Comparison of ENCODE assay signal across 20 cellular contexts in genomic region chr20:38355161-38356012, GRCh38. TPM values are rescaled to one million over a fixed set of nuclear protein-coding genes. Genes with fewer than 3 reads are reported as not detected.
A peak's percentile ranks its signal among the peaks of the same experiment; 100 is the strongest.
DNase-seq lines count a peak whose midpoint lies in the region; ATAC-seq, FAIRE-seq and TF ChIP-seq lines count a peak whose summit lies in the region.
"Had no signal": no experiment of that assay in that cellular context is flagged by ENCODE, and none has a peak within 500 bp of the region (broad histone marks: within the 10 kb centered on the region; RNA-seq: fewer than 3 reads in every experiment).

No MANE protein-coding gene starts in this region.

- no peak overlapping the region for H3K4me3 Mint-ChIP-seq in H9
- no peak overlapping the region for H3K4me3 Mint-ChIP-seq in WTC11
- H3K4me3 Mint-ChIP-seq: activated B cell treated with CpG ODN at 0.5 μM for 24 hours; activated naive CD4-positive, alpha-beta T cell treated with anti-CD3 and anti-CD28 coated beads, Interleukin-2, amount 10 ng/mL, durations not matched to agents 7 days and 5 days; T-cell had no signal

- H4K91ac ChIP-seq in H9 (ENCODE audit: insufficient read length, low read depth, low read length): no peak overlapping the region

- H4K5ac ChIP-seq in H9 (ENCODE audit: insufficient read length, low read depth, low read length): no peak overlapping the region

- H3K4me2 ChIP-seq in H9 (ENCODE audit: insufficient read depth, insufficient read length, low read length) (no peak overlapping the region), HepG2 (ENCODE audit: low read depth, low read length) (peak overlapping the region; percentile 36)
- H3K4me2 ChIP-seq: PC-9 had no signal

- H3K36me3 ChIP-seq in HepG2 (replicated peaks in 1 of 2; ENCODE audit: control insufficient read depth in 1 of 2, insufficient read depth in 2 of 2, low read length in 2 of 2) (no peaks in the 10 kb centered on the region), esophagus squamous epithelium (no peaks in the 10 kb centered on the region)
- H3K36me3 ChIP-seq: upper lobe of right lung had no signal

- no peaks in the 10 kb centered on the region for H3K79me1 ChIP-seq in H9 (ENCODE audit: insufficient read depth, low read depth, low read length, poor library complexity, severe bottlenecking)

- WGBS in H9 (ENCODE audit: extremely low coverage, insufficient read length, low lambda C conversion rate): no CpG with 5 or more reads among the region's 18 CpGs
- WGBS in HepG2 (ENCODE audit: low lambda C conversion rate): 31% methylated on average over 15 of the region's 18 CpGs
- WGBS in esophagus squamous epithelium, 2 donors: 74 to 77% methylated on average over 8 to 10 of the region's 18 CpGs

- no peak overlapping the region for H3K14ac ChIP-seq in H9 (ENCODE audit: insufficient read depth, low read length)

- H3K9me3 ChIP-seq in H9 (ENCODE audit: control insufficient read depth, low read depth, low read length) (no peaks in the 10 kb centered on the region), HepG2 (ENCODE audit: low read length) (no peaks in the 10 kb centered on the region), esophagus squamous epithelium (no peaks in the 10 kb centered on the region)
- H3K9me3 ChIP-seq: upper lobe of right lung had no signal

- H3K9ac ChIP-seq in H9 (ENCODE audit: extremely low read depth, insufficient read length, low read length) (no peak overlapping the region), HepG2 (ENCODE audit: insufficient read depth, low read depth, low read length) (no peak overlapping the region)

- H3K4me3 ChIP-seq in HepG2 (replicated peaks in 1 of 3; ENCODE audit: insufficient read depth in 1 of 3, low read depth in 2 of 3, low read length in 3 of 3) (peak overlapping the region in 1 of 3 experiments; percentile 13; a peak in 1 of 6 replicates), esophagus squamous epithelium (no peak overlapping the region)
- H3K4me3 ChIP-seq: PC-9, skin epidermis, upper lobe of right lung had no signal

- H3K23me2 ChIP-seq in H9 (ENCODE audit: insufficient read length, low read depth, low read length, poor library complexity, severe bottlenecking): no peaks in the 10 kb centered on the region

- H3K9me3 Mint-ChIP-seq in H9 (no peaks in the 10 kb centered on the region), WTC11 (no peaks in the 10 kb centered on the region)
- H3K9me3 Mint-ChIP-seq: activated B cell treated with CpG ODN at 0.5 μM for 24 hours; activated naive CD4-positive, alpha-beta T cell treated with anti-CD3 and anti-CD28 coated beads, Interleukin-2, amount 10 ng/mL, durations not matched to agents 7 days and 5 days; T-cell had no signal

- TF ChIP-seq CTCF in H9 (conservative IDR thresholded peaks at IDR 0.05) (no peak), WTC11 (IDR thresholded peaks at IDR 0.05) (no peak), HepG2 (CRISPR knock-in tag; IDR thresholded peaks at IDR 0.05) (no peak), esophagus squamous epithelium (IDR thresholded peaks at IDR 0.05) (no peak)

- no peak overlapping the region for H2BK12ac ChIP-seq in H9 (ENCODE audit: insufficient read length, low read depth, low read length)

- H3K27me3 Mint-ChIP-seq in H9 (ENCODE audit: low read depth) (no peaks in the 10 kb centered on the region; the same call in 1 of the 2 replicates), WTC11 (ENCODE audit: low read depth) (no peaks in the 10 kb centered on the region)
- H3K27me3 Mint-ChIP-seq: activated B cell treated with CpG ODN at 0.5 μM for 24 hours, T-cell had no signal

- DNase-seq in CD1c-positive myeloid dendritic cell (ENCODE audit: extremely low spot score): peak; percentile 75
- DNase-seq in H9: peak; percentile 56
- DNase-seq in WTC11 (ENCODE audit: low spot score): peak; percentile 38
- DNase-seq in HepG2 (ENCODE audit: low spot score): no peak
- DNase-seq in stimulated activated naive CD4-positive, alpha-beta T cell (lab: John Stamatoyannopoulos, UW): no peak
- no peak for DNase-seq in NCI-H128 (lab: John Stamatoyannopoulos, UW; ENCODE audit: unreplicated experiment)
- DNase-seq in esophagus squamous epithelium (lab: John Stamatoyannopoulos, UW): no peak
- DNase-seq in NCI-H774 (lab: John Stamatoyannopoulos, UW): no peak
- DNase-seq: GOT3, NCI-H1092 treated with DMSO at 0.1 percent for 48 hours had no signal

- H2BK20ac ChIP-seq in H9 (ENCODE audit: low read depth, low read length, poor library complexity, severe bottlenecking): no peak overlapping the region

- H3K4me1 ChIP-seq in H9 (ENCODE audit: insufficient read depth, low read length): peaks cover 7% of the 10 kb centered on the region; the same call in 1 of the 2 replicates
- peaks cover 13% of the 10 kb centered on the region for H3K4me1 ChIP-seq in HepG2 (ENCODE audit: insufficient read depth, low read length)
- H3K4me1 ChIP-seq in esophagus squamous epithelium: peaks cover 0 to 8% (median 0%) of the 10 kb centered on the region in 3 donors
- H3K4me1 ChIP-seq: upper lobe of right lung had no signal

- H3K4me1 Mint-ChIP-seq in H9: peaks cover 35 to 45% of the 10 kb centered on the region in 2 experiments
- H3K4me1 Mint-ChIP-seq in WTC11: peaks cover 36% of the 10 kb centered on the region
- H3K4me1 Mint-ChIP-seq: activated B cell treated with CpG ODN at 0.5 μM for 24 hours had no signal

- peak overlapping the region in 2 of 3 experiments; percentile 55 to 59; a peak in 3 of 7 replicates for H3K27ac Mint-ChIP-seq in H9
- H3K27ac Mint-ChIP-seq in WTC11: no peak overlapping the region
- H3K27ac Mint-ChIP-seq: activated B cell treated with CpG ODN at 0.5 μM for 24 hours; activated naive CD4-positive, alpha-beta T cell treated with anti-CD3 and anti-CD28 coated beads, Interleukin-2, amount 10 ng/mL, durations not matched to agents 7 days and 5 days; T-cell had no signal

- in situ Hi-C loops in HepG2 (cut with HindIII; ENCODE audit: extremely low pct_ligation_motif_present, low pct_unique_long_range_greater_than_20kb): no loop called here

- H3K27me3 ChIP-seq in H9 (ENCODE audit: insufficient read depth, low read length) (no peaks in the 10 kb centered on the region), HepG2 (ENCODE audit: control insufficient read depth in 1 of 2, insufficient read depth in 2 of 2, low read length in 2 of 2) (no peaks in the 10 kb centered on the region), esophagus squamous epithelium (no peaks in the 10 kb centered on the region)
- H3K27me3 ChIP-seq: upper lobe of right lung had no signal

- H3K23ac ChIP-seq in H9 (ENCODE audit: insufficient read length, low read depth, low read length): no peak overlapping the region

- H3K36me3 Mint-ChIP-seq in H9 (ENCODE audit: insufficient read depth in 1 of 3, low read depth in 3 of 3) (no peaks in the 10 kb centered on the region), WTC11 (no peaks in the 10 kb centered on the region)
- H3K36me3 Mint-ChIP-seq: activated naive CD4-positive, alpha-beta T cell treated with anti-CD3 and anti-CD28 coated beads, Interleukin-2, amount 10 ng/mL, durations not matched to agents 7 days and 5 days; T-cell had no signal

- H2BK120ac ChIP-seq in H9 (ENCODE audit: low read depth, low read length, poor library complexity, severe bottlenecking): no peak overlapping the region

- H3K18ac ChIP-seq in H9 (ENCODE audit: insufficient read length, low read depth, low read length): no peak overlapping the region

- TF ChIP-seq EP300 in HepG2 (IDR thresholded peaks at IDR 0.05; ENCODE audit: low read depth in 2 of 2, low read length in 2 of 2) (no peak), HepG2 (CRISPR knock-in tag; IDR thresholded peaks at IDR 0.05; ENCODE audit: borderline replicate concordance) (no peak)

- H3K56ac ChIP-seq in H9 (ENCODE audit: insufficient read length, low read depth, low read length): no peak overlapping the region

- no peak for FAIRE-seq in HepG2 (lab: Jason Lieb, UNC)
- FAIRE-seq: D721Med had no signal

- TF ChIP-seq POLR2A in HepG2 (IDR thresholded peaks at IDR 0.05; ENCODE audit: insufficient read depth in 1 of 2, low read depth in 2 of 2, low read length in 2 of 2): no peak
- no peak for TF ChIP-seq POLR2A in esophagus squamous epithelium (IDR thresholded peaks at IDR 0.05)

- H3T11ph ChIP-seq in H9 (ENCODE audit: low read length): no peak overlapping the region

- no peak for TF ChIP-seq RAD21 in HepG2 (CRISPR knock-in tag; IDR thresholded peaks at IDR 0.05)

- CTCF ChIA-PET in WTC11 (lab: Charles Lee) (interaction anchor here (0.8 to 12.6 kb wide), 6 partner anchors 11 to 282 kb away, joined by 3 to 329 read pairs (median 4); no protein-coding TSS in a partner anchor), HepG2 (lab: Yijun Ruan, JAX; ENCODE audit: low intra/inter-chr PET ratio, low total read pairs) (interaction anchor here (1.1 to 2.3 kb wide), 3 partner anchors 17 to 53 kb away, joined by 3 to 9 read pairs (median 9); no protein-coding TSS in a partner anchor)

- H4K8ac ChIP-seq in H9 (replicated peaks; ENCODE audit: insufficient read length, low read depth, low read length): no peak overlapping the region

- H2AFZ ChIP-seq in H9 (ENCODE audit: low read length): no peak overlapping the region
- H2AFZ ChIP-seq in HepG2 (ENCODE audit: low read length): no peak overlapping the region
- H2AFZ ChIP-seq: PC-9 had no signal

- no peak overlapping the region for H3K27ac ChIP-seq in H9 (ENCODE audit: insufficient read length, low read depth, low read length)
- H3K27ac ChIP-seq in HepG2 (ENCODE audit: extremely low read length, insufficient read depth, low read length): no peak overlapping the region
- H3K27ac ChIP-seq in esophagus squamous epithelium: no peak overlapping the region
- H3K27ac ChIP-seq: PC-9, skin epidermis, upper lobe of right lung had no signal

- H2AK5ac ChIP-seq in H9 (ENCODE audit: insufficient read length, low read length): no peak overlapping the region

- no peak overlapping the region for H2BK15ac ChIP-seq in H9 (ENCODE audit: low read depth, low read length)

- no peak overlapping the region for H2BK5ac ChIP-seq in H9 (ENCODE audit: insufficient read length, low read length)

- no peak overlapping the region for H3K4ac ChIP-seq in H9 (ENCODE audit: low read depth, low read length)

- H3K79me2 ChIP-seq in H9 (ENCODE audit: insufficient read depth, low read length) (no peaks in the 10 kb centered on the region), HepG2 (ENCODE audit: insufficient read depth, low read length) (no peaks in the 10 kb centered on the region)

- H4K20me1 ChIP-seq in H9 (ENCODE audit: control insufficient read depth, insufficient read depth, insufficient read length) (no peaks in the 10 kb centered on the region), HepG2 (ENCODE audit: insufficient read depth, low read length) (no peaks in the 10 kb centered on the region)

- ATAC-seq in WTC11 (peak; percentile 54), HepG2 (peak; percentile 72)

- BruUV-seq in HepG2 (replicated peaks; lab: Mats Ljungman, UMichigan): no TSS peak

- intact Hi-C loops in HepG2 (cut with micrococcal nuclease; ENCODE audit: unreplicated experiment) (loop anchor here (1.0 kb wide), 1 partner anchor 18 kb away; no protein-coding TSS in a partner anchor), esophagus squamous epithelium (cut with DNase I) (no loop called here)

- POLR2A ChIA-PET in WTC11 (lab: Charles Lee) (no interaction called here), HepG2 (lab: Yijun Ruan, JAX) (interaction anchor here (1.2 kb wide), 1 partner anchor 80 kb away, joined by 3 read pairs; the partner anchor contains the start of gene SNHG17)

RNA-seq across cellular contexts. Expression of gene LBP, which starts 9.1 kb away (rescaled TPM):
- total RNA-seq in H9 (2021) (0.35 and 0.52 TPM in 2 replicates), WTC11 (2021) (0.27 to 0.37 TPM (median 0.34 TPM) in 3 replicates), HepG2 (2016; rRNA removed; fragmentation: Illumina TruSeq; extraction: Trizol) (0.20 TPM in 1 of 2 replicates, not detected in the other), esophagus squamous epithelium (under 1 TPM in 1 of 4 donors, not detected in 3; 0.18 TPM)
- total RNA-seq in HepG2 (2016; cell fraction: cytosol; rRNA removed; fragmentation: Illumina TruSeq; extraction: Trizol; ENCODE audit: low read depth): not detected in 2 replicates
- total RNA-seq in HepG2 (2016; cell fraction: insoluble cytoplasmic fraction; rRNA removed; fragmentation: Illumina TruSeq; extraction: Trizol): 0.06 TPM in 1 of 2 replicates, not detected in the other
- total RNA-seq in HepG2 (2016; cell fraction: membrane; rRNA removed; fragmentation: Illumina TruSeq; extraction: Trizol): 0.09 TPM in 1 of 2 replicates, not detected in the other
- not detected in 2 replicates for total RNA-seq in HepG2 (2016; cell fraction: nucleus; rRNA removed; fragmentation: Illumina TruSeq; extraction: Trizol)
- polyA plus RNA-seq in HepG2 (2011; rRNA removed): 0.07 and 0.26 TPM in 2 replicates
- polyA plus RNA-seq in HepG2 (2011; cell fraction: cytosol; rRNA removed): 0.17 and 0.32 TPM in 2 replicates
- polyA plus RNA-seq in HepG2 (2011; cell fraction: nucleus; rRNA removed): 0.08 and 0.14 TPM in 2 replicates
- 0.20 TPM in 1 of 2 replicates, not detected in the other for polyA plus RNA-seq in HepG2 (2012)
- polyA plus RNA-seq in HepG2 (2016; cell fraction: cytosol; fragmentation: Illumina TruSeq; extraction: Trizol; ENCODE audit: low read depth): 0.08 TPM in 1 of 2 replicates, not detected in the other
- not detected in 2 replicates for polyA plus RNA-seq in HepG2 (2016; cell fraction: insoluble cytoplasmic fraction; fragmentation: Illumina TruSeq; extraction: Trizol; ENCODE audit: low read depth)
- polyA plus RNA-seq in HepG2 (2016; cell fraction: membrane; fragmentation: Illumina TruSeq; extraction: Trizol; ENCODE audit: low read depth): 0.10 TPM in 1 of 2 replicates, not detected in the other
- polyA plus RNA-seq in HepG2 (2016; cell fraction: nucleus; fragmentation: Illumina TruSeq; extraction: Trizol; ENCODE audit: insufficient read depth, low read depth): not detected in 2 replicates
- 0.72 TPM in 1 of 2 replicates, not detected in the other for polyA minus RNA-seq in HepG2 (2011; rRNA and poly(A)+ RNA removed; ENCODE audit: low replicate concordance)
- not detected in 2 replicates for polyA minus RNA-seq in HepG2 (2011; cell fraction: cytosol; rRNA and poly(A)+ RNA removed)
- not detected in 2 replicates for polyA minus RNA-seq in HepG2 (2011; cell fraction: nucleus; rRNA and poly(A)+ RNA removed)
- total RNA-seq: activated B cell treated with CpG ODN at 0.5 μM for 24 hours, bronchial epithelial cell, NCI-H460, PC-9 had no signal

RNA-seq across cellular contexts. Expression of gene BPI, which starts 51.4 kb away (rescaled TPM):
- total RNA-seq in H9 (2021) (not detected in 2 replicates), WTC11 (2021) (not detected in 3 replicates), HepG2 (2016; rRNA removed; fragmentation: Illumina TruSeq; extraction: Trizol) (not detected in 2 replicates), esophagus squamous epithelium (under 1 TPM in 1 of 4 donors, not detected in 3; 0.26 TPM)
- total RNA-seq in HepG2 (2016; cell fraction: cytosol; rRNA removed; fragmentation: Illumina TruSeq; extraction: Trizol; ENCODE audit: low read depth): not detected in 2 replicates
- total RNA-seq in HepG2 (2016; cell fraction: insoluble cytoplasmic fraction; rRNA removed; fragmentation: Illumina TruSeq; extraction: Trizol): not detected in 2 replicates
- total RNA-seq in HepG2 (2016; cell fraction: membrane; rRNA removed; fragmentation: Illumina TruSeq; extraction: Trizol): not detected in 2 replicates
- not detected in 2 replicates for total RNA-seq in HepG2 (2016; cell fraction: nucleus; rRNA removed; fragmentation: Illumina TruSeq; extraction: Trizol)
- not detected in 2 replicates for polyA plus RNA-seq in HepG2 (2011; rRNA removed)
- not detected in 2 replicates for polyA plus RNA-seq in HepG2 (2011; cell fraction: cytosol; rRNA removed)
- polyA plus RNA-seq in HepG2 (2011; cell fraction: nucleus; rRNA removed): not detected in 2 replicates
- not detected in 2 replicates for polyA plus RNA-seq in HepG2 (2012)
- not detected in 2 replicates for polyA plus RNA-seq in HepG2 (2016; cell fraction: cytosol; fragmentation: Illumina TruSeq; extraction: Trizol; ENCODE audit: low read depth)
- polyA plus RNA-seq in HepG2 (2016; cell fraction: insoluble cytoplasmic fraction; fragmentation: Illumina TruSeq; extraction: Trizol; ENCODE audit: low read depth): not detected in 2 replicates
- polyA plus RNA-seq in HepG2 (2016; cell fraction: membrane; fragmentation: Illumina TruSeq; extraction: Trizol; ENCODE audit: low read depth): not detected in 2 replicates
- not detected in 2 replicates for polyA plus RNA-seq in HepG2 (2016; cell fraction: nucleus; fragmentation: Illumina TruSeq; extraction: Trizol; ENCODE audit: insufficient read depth, low read depth)
- not detected in 2 replicates for polyA minus RNA-seq in HepG2 (2011; rRNA and poly(A)+ RNA removed; ENCODE audit: low replicate concordance)
- polyA minus RNA-seq in HepG2 (2011; cell fraction: cytosol; rRNA and poly(A)+ RNA removed): not detected in 2 replicates
- not detected in 2 replicates for polyA minus RNA-seq in HepG2 (2011; cell fraction: nucleus; rRNA and poly(A)+ RNA removed)
- total RNA-seq: activated B cell treated with CpG ODN at 0.5 μM for 24 hours, bronchial epithelial cell, mesenteric fat pad, NCI-H460, PC-9, T-cell, upper lobe of right lung had no signal

Comparison
In these comparisons a context has a peak if more than half of its experiments do, and no peak if none do; other contexts are left out.
1. DNase-seq: peak in CD1c-positive myeloid dendritic cell (single experiment), H9 (single experiment) and WTC11 (single experiment); none in HepG2 (single experiment), stimulated activated naive CD4-positive, alpha-beta T cell (0 of 6), NCI-H128 (single experiment), esophagus squamous epithelium (single experiment) and NCI-H774 (single experiment).